19 cellular contexts compared by ENCODE assay signal in the genomic region with DNA sequence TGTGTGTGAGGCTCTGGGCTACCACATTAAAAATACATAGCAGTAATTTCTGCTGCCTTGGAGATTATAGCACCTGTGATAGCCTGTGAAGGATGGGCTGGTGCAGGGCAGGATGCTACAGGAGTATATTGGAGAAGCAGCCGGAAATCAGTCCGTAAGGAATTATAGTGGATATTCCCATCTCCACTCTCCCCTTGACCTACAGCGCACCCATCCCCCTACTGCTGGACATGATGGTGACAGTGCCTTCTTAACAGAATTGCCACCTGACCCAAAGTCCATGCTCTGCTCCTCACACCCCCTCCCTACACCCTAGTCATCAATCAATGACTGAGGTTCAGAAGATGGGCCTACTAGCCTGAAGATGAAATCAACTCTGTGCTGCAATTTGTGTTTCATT.
"Had no signal": no experiment of that assay in that cellular context is flagged by ENCODE, and none has a peak within 500 bp of the region (broad histone marks: within the 10 kb centered on the region; RNA-seq: fewer than 3 reads in every experiment).

No MANE protein-coding gene starts in this region.

- H3K4me3 ChIP-seq: colonic mucosa, left ventricle myocardium inferior, lung, right atrium auricular region, sigmoid colon, skin epidermis, stomach had no signal

- DNase-seq: cerebellar nuclear complex; colonic mucosa; dermis blood vessel endothelial cell; glutamatergic neuron; immature natural killer cell; left cardiac atrium; left ventricle myocardium inferior; mesenchymal stem cell; naive thymus-derived CD4-positive, alpha-beta T cell; sigmoid colon; stimulated activated CD4-positive, alpha-beta T cell treated with anti-CD3 and anti-CD28 coated beads, Interleukin-2, amount 100 ng/mL, for 24 hours; stimulated activated CD4-positive, alpha-beta T cell treated with anti-CD3 and anti-CD28 coated beads, Interleukin-4, amount 100 ng/mL, for 4 hours; stimulated activated naive CD4-positive, alpha-beta T cell; stomach; substantia nigra; trophoblast cell had no signal

- H3K27ac Mint-ChIP-seq: immature natural killer cell; naive thymus-derived CD4-positive, alpha-beta T cell had no signal

- H3K4me3 Mint-ChIP-seq: immature natural killer cell; naive thymus-derived CD4-positive, alpha-beta T cell had no signal

- H3K4me1 Mint-ChIP-seq: immature natural killer cell had no signal

- H3K27ac ChIP-seq: colonic mucosa, left ventricle myocardium inferior, right atrium auricular region, sigmoid colon, skin epidermis, stomach had no signal

- H3K36me3 ChIP-seq: colonic mucosa, left ventricle myocardium inferior, right atrium auricular region, sigmoid colon, stomach had no signal

- H3K27me3 ChIP-seq: colonic mucosa, right atrium auricular region, sigmoid colon, stomach had no signal

- H3K36me3 Mint-ChIP-seq: immature natural killer cell; naive thymus-derived CD4-positive, alpha-beta T cell had no signal

- H3K4me1 ChIP-seq: colonic mucosa, left ventricle myocardium inferior, right atrium auricular region, sigmoid colon, stomach had no signal

- ATAC-seq: left cardiac atrium; naive thymus-derived CD4-positive, alpha-beta T cell had no signal

- H3K9me3 ChIP-seq: colonic mucosa, left ventricle myocardium inferior, right atrium auricular region, sigmoid colon had no signal
